ENCODE assay signal across 26 cellular contexts in the genomic region with DNA sequence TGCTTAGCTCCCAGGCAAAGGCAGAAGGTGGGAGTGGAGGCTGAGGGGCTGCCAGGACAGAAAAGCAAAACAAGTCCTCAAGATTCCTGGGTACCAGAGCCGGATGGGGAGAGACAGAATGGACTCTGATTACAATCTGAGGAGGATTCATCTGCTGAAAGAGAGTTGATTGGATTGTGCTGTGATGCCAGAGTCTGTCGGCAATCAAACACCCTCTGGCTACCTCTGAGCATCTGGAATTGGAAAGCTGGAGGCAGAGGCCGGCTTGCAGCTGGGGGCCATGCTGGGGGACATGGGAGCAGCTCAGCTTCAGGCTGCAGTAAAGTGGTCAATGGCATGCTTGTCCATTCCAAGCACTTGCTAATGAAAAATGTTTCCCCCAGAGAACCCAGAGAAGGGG.
"Had no signal": no experiment of that assay in that cellular context is flagged by ENCODE, and none has a peak within 500 bp of the region (broad histone marks: within the 10 kb centered on the region; RNA-seq: fewer than 3 reads in every experiment).

No MANE protein-coding gene starts in this region.

- DNase-seq: activated B cell treated with CpG ODN at 0.5 μM for 24 hours; activated CD4-positive, alpha-beta memory T cell treated with anti-CD3 and anti-CD28 coated beads for 36 hours; activated CD4-positive, alpha-beta T cell treated with anti-CD3 and anti-CD28 coated beads for 1 hour; activated CD4-positive, alpha-beta T cell treated with anti-CD3 and anti-CD28 coated beads, Interleukin-2, amount 10 ng/mL, durations not matched to agents 24 days and 14 days; activated CD8-positive, alpha-beta memory T cell treated with anti-CD3 and anti-CD28 coated beads for 24 hours; activated effector memory CD4-positive, alpha-beta T cell treated with anti-CD3 and anti-CD28 coated beads, Interleukin-2, amount 50 U/mL, for 16 hours; activated naive CD4-positive, alpha-beta T cell treated with Interleukin-2 at 50 U/mL for 16 hours; activated naive CD8-positive, alpha-beta T cell treated with anti-CD3 and anti-CD28 coated beads, Interleukin-2, amount 50 U/mL, for 24 hours; activated T-cell treated with anti-CD3 and anti-CD28 coated beads, Interleukin-2, amount 50 U/mL, for 4 hours; amniotic stem cell; body of pancreas; central memory CD4-positive, alpha-beta T cell; MG63; MV-4-11; NCI-H1092 treated with DMSO at 0.1 percent for 48 hours; NCI-H1417 treated with DMSO at 0.1 percent for 48 hours; NCI-H1694; NCI-H2029; NCI-H2107; NCI-H446; NCI-H748 treated with DMSO at 0.1 percent for 48 hours; OCI-M1; RPMI8226; SJCRH30; T-helper 17 cell; T-helper 9 cell had no signal
